17 cellular contexts compared by ENCODE assay signal in the genomic region with DNA sequence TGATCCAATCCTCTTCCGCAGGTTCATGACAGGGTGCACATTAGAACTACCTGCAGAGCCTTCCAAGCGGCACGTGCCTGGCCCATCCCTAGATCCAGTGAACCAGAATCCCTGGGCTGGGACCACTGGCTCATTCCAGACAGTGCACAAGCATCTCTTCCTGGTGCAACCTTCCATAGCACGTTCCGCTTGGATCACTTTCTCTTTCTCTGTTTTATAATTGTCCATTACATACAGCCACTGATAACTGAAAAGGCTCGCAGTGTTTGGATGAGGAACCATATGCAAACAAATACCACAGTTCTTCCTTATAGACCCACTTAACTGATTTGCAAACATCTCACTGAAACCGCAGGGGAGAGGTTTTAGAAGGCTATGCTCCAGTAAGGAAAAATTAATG. TPM values are rescaled to one million over a fixed set of nuclear protein-coding genes. Genes with fewer than 3 reads are reported as not detected.
DNase-seq lines count a peak whose midpoint lies in the region; ATAC-seq, FAIRE-seq and TF ChIP-seq lines count a peak whose summit lies in the region.
"Had no signal": no experiment of that assay in that cellular context is flagged by ENCODE, and none has a peak within 500 bp of the region (broad histone marks: within the 10 kb centered on the region; RNA-seq: fewer than 3 reads in every experiment).

No MANE protein-coding gene starts in this region.

- H3K9ac ChIP-seq in astrocyte (ENCODE audit: low read length): no peak overlapping the region

- in situ Hi-C loops in Caki2 (cut with HindIII; ENCODE audit: low pct_unique_long_range_greater_than_20kb, low sequenced_read_pairs): no loop called here

- peaks cover 35% of the 10 kb centered on the region for H3K4me1 ChIP-seq in astrocyte (ENCODE audit: insufficient read depth, low read length)
- H3K4me1 ChIP-seq in heart left ventricle: peaks cover 5 to 69% (median 34%) of the 10 kb centered on the region in 12 donors

- intact Hi-C loops in heart left ventricle (cut with DNase I): loop anchor here (5.0 to 10.0 kb wide), 6 partner anchors 80 to 263 kb away; a partner anchor contains a TSS

- no peaks in the 10 kb centered on the region for H3K36me3 Mint-ChIP-seq in astrocyte (ENCODE audit: low read depth, unreplicated experiment)
- no peaks in the 10 kb centered on the region for H3K36me3 Mint-ChIP-seq in neural crest cell (ENCODE audit: low read depth)
- H3K36me3 Mint-ChIP-seq: stimulated activated naive B cell treated with anti-CD40 and anti-IgM and Interleukin-4, amounts not matched to agents 10 μg/mL and 1 μg/mL and 100 μg/mL, for 72 hours had no signal

- 90 to 93% (median 92%) methylated on average over 7 of the region's 7 CpGs for WGBS in heart left ventricle, 4 donors

- H3K27me3 Mint-ChIP-seq in astrocyte (ENCODE audit: low read depth, unreplicated experiment): no peaks in the 10 kb centered on the region
- H3K27me3 Mint-ChIP-seq in neural crest cell (ENCODE audit: low read depth): no peaks in the 10 kb centered on the region
- H3K27me3 Mint-ChIP-seq: activated CD8-positive, alpha-beta T cell treated with anti-CD3 and anti-CD28 coated beads for 36 hours had no signal

- ATAC-seq in heart left ventricle: no peak
- ATAC-seq in HG02884 (IDR thresholded peaks at IDR 0.05; ENCODE audit: unreplicated experiment): no peak
- ATAC-seq in HG02678 (IDR thresholded peaks at IDR 0.05; ENCODE audit: unreplicated experiment): no peak
- ATAC-seq: activated CD8-positive, alpha-beta T cell treated with anti-CD3 and anti-CD28 coated beads for 36 hours; stimulated activated naive B cell treated with anti-CD40 and anti-IgM and Interleukin-4, amounts not matched to agents 10 μg/mL and 1 μg/mL and 100 μg/mL, for 72 hours had no signal

- H3K9me3 Mint-ChIP-seq in astrocyte (ENCODE audit: unreplicated experiment) (no peaks in the 10 kb centered on the region), neural crest cell (no peaks in the 10 kb centered on the region)
- H3K9me3 Mint-ChIP-seq: stimulated activated naive B cell treated with anti-CD40 and anti-IgM and Interleukin-4, amounts not matched to agents 10 μg/mL and 1 μg/mL and 100 μg/mL, for 72 hours had no signal

- H3K4me1 Mint-ChIP-seq in astrocyte (ENCODE audit: low read depth, unreplicated experiment) (peaks cover 44% of the 10 kb centered on the region), neural crest cell (peaks cover 6% of the 10 kb centered on the region)

- no peak overlapping the region for H3K4me3 ChIP-seq in astrocyte (ENCODE audit: insufficient read depth, low read depth, low read length)
- no peak overlapping the region for H3K4me3 ChIP-seq in heart left ventricle
- H3K4me3 ChIP-seq: lung had no signal

- H3K27me3 ChIP-seq in astrocyte (ENCODE audit: insufficient read depth, low read length): no peaks in the 10 kb centered on the region
- no peaks in the 10 kb centered on the region for H3K27me3 ChIP-seq in heart left ventricle

- H3K36me3 ChIP-seq in astrocyte (ENCODE audit: insufficient read depth, low read length): no peaks in the 10 kb centered on the region
- no peaks in the 10 kb centered on the region for H3K36me3 ChIP-seq in heart left ventricle

- H3K9me3 ChIP-seq in astrocyte (ENCODE audit: insufficient read depth, low read depth, low read length) (no peaks in the 10 kb centered on the region), heart left ventricle (no peaks in the 10 kb centered on the region)

- H2AFZ ChIP-seq in astrocyte (ENCODE audit: low read depth, low read length): no peak overlapping the region

- no peak overlapping the region for H3K4me3 Mint-ChIP-seq in astrocyte (ENCODE audit: unreplicated experiment)
- no peak overlapping the region for H3K4me3 Mint-ChIP-seq in neural crest cell
- H3K4me3 Mint-ChIP-seq: activated CD8-positive, alpha-beta T cell treated with anti-CD3 and anti-CD28 coated beads for 36 hours; stimulated activated naive B cell treated with anti-CD40 and anti-IgM and Interleukin-4, amounts not matched to agents 10 μg/mL and 1 μg/mL and 100 μg/mL, for 72 hours had no signal

- H4K20me1 ChIP-seq in astrocyte (ENCODE audit: insufficient read depth, low read length): no peaks in the 10 kb centered on the region

- H3K4me2 ChIP-seq in astrocyte (ENCODE audit: low read length): no peak overlapping the region

- no peaks in the 10 kb centered on the region for H3K79me2 ChIP-seq in astrocyte (ENCODE audit: insufficient read depth, low read length)

- TF ChIP-seq CTCF in astrocyte (IDR thresholded peaks at IDR 0.05; ENCODE audit: insufficient read depth, low read depth, low read length) (no peak), neural crest cell (conservative IDR thresholded peaks at IDR 0.05) (no peak), heart left ventricle (IDR thresholded peaks at IDR 0.05) (no peak)

- peak; percentile 86 for DNase-seq in Caki2 (ENCODE audit: low read depth)
- peak; percentile 57 for DNase-seq in NCI-H146 treated with DMSO at 0.1 percent for 48 hours (lab: John Stamatoyannopoulos, UW; ENCODE audit: unreplicated experiment)
- no peak for DNase-seq in astrocyte (ENCODE audit: low read depth)
- no peak for DNase-seq in neural crest cell (ENCODE audit: low read depth, low spot score)
- no peak for DNase-seq in heart left ventricle
- DNase-seq: activated CD8-positive, alpha-beta T cell treated with anti-CD3 and anti-CD28 coated beads for 36 hours; activated naive CD4-positive, alpha-beta T cell treated with Interleukin-2 at 50 U/mL for 16 hours; foreskin melanocyte; hypothalamus; islet precursor cell; NCI-H1436 treated with DMSO at 0.1 percent for 48 hours; NCI-H2227 treated with DMSO at 0.1 percent for 48 hours; stimulated activated CD4-positive, alpha-beta T cell treated with anti-CD3 and anti-CD28 coated beads, Interleukin-1b, Interleukin-23, amount 100 ng/mL, for 48 hours; stimulated activated naive B cell treated with anti-CD40 and anti-IgM and Interleukin-4, amounts not matched to agents 10 μg/mL and 1 μg/mL and 100 μg/mL, for 72 hours had no signal

- FAIRE-seq in astrocyte (lab: Jason Lieb, UNC): no peak

- H3K27ac Mint-ChIP-seq in astrocyte (ENCODE audit: unreplicated experiment) (peak overlapping the region; percentile 72), neural crest cell (ENCODE audit: unreplicated experiment) (peak overlapping the region; percentile 77)
- H3K27ac Mint-ChIP-seq: stimulated activated naive B cell treated with anti-CD40 and anti-IgM and Interleukin-4, amounts not matched to agents 10 μg/mL and 1 μg/mL and 100 μg/mL, for 72 hours had no signal

- no peak overlapping the region for H3K27ac ChIP-seq in astrocyte (ENCODE audit: low read depth, low read length)
- peak overlapping the region in 1 of 12 donors; percentile 27 for H3K27ac ChIP-seq in heart left ventricle

- no peak for TF ChIP-seq POLR2A in heart left ventricle (IDR thresholded peaks at IDR 0.05)

RNA-seq across cellular contexts. Expression of a gene that starts 59.6 kb away (rescaled TPM):
- 182 and 197 TPM in 2 replicates for total RNA-seq in Caki2 (2014; rRNA removed; shearing (Covaris generic); ENCODE audit: low replicate concordance)
- total RNA-seq in astrocyte (144 and 156 TPM in 2 replicates), neural crest cell (160 and 178 TPM in 2 replicates), heart left ventricle (10 to 100 TPM; 18.0 to 50.0 (median 38.4) TPM)
- 10 to 100 TPM; 11.8 to 14.1 TPM for polyA plus RNA-seq in heart left ventricle

Comparison
In these comparisons a context has a peak if more than half of its experiments do, and no peak if none do; other contexts are left out.
1. DNase-seq: peak in Caki2 (single experiment) and NCI-H146 treated with DMSO at 0.1 percent for 48 hours (single experiment); none in astrocyte (single experiment), neural crest cell (single experiment) and heart left ventricle (0 of 5).